ENCODE assay signal across 8 cellular contexts in the genomic region with DNA sequence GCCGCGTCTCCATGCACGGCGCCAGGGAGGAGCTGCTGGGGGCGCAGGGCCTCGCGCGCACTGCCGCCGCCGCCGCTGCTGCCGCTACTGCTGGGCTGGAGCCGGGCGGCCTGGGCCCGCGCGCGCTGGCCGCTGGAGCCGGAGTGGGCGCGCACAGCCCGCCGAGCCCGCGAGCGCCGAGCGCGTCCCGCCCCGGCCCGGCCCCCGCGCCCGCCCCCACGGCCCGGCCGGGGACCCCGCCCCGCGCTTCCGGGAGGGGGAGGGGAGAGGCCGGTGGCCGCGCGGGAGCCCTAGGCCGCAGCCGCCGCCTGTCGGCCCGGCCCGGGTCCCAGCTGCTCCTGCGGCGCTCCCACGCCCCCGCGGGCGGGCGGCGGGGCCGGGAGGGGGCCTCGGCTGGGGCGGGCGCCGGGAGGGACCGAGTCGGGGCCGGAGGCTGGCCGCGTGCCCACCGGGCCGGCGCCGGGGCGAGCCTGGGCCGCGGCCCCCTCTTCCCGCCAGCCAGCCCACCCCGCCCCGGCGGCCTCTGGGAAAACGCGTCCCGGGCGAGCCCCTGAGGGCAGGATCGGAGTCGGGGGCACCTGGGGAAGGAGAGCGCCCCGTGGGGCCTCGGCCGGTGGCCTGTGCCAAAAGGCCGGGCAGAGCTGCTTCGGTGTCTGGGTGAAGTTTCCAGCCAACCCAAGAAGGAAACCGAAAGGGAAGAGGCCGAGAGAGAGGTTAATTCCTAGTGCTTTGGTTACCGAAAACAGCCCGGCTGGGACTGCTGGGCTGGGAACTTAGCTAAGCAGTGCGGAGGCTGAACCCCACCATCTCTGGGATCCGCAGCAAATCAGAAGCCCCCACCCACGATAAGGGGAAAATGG. TPM values are rescaled to one million over a fixed set of nuclear protein-coding genes. Genes with fewer than 3 reads are reported as not detected.
DNase-seq lines count a peak whose midpoint lies in the region; ATAC-seq, FAIRE-seq and TF ChIP-seq lines count a peak whose summit lies in the region.

A gene (minus strand): TSS at position 145 of the 860 bp plus-strand sequence. CDS start 321 bp downstream, outside the sequence.

- no peaks in the 10 kb centered on the region for H3K9me3 ChIP-seq in K562 (replicated peaks; ENCODE audit: control insufficient read depth, insufficient read depth, low read depth, low read length)

- in situ Hi-C loops in K562 (cut with MboI), result no loop called here

- TF ChIP-seq RAD21 in K562 (CRISPR knock-in tag; conservative IDR thresholded peaks at IDR 0.05 in 1 of 2, IDR thresholded peaks at IDR 0.05 in 1 of 2), result no peak

- POLR2A ChIA-PET in GM10248 (lab: Yijun Ruan, JAX) (interaction anchor here (0.7 to 0.9 kb wide), 2 partner anchors 10 to 41 kb away, joined by 3 read pairs; no protein-coding TSS in a partner anchor), K562 (lab: Yijun Ruan, JAX) (interaction anchor here (1.0 to 1.1 kb wide), 3 partner anchors 9 to 19 kb away, joined by 3 to 4 read pairs (median 3); no protein-coding TSS in a partner anchor)

- peaks cover 18% of the 10 kb centered on the region in 2 experiments; a peak in 4 of 5 replicates for H3K4me1 ChIP-seq in K562 (replicated peaks in 1 of 2; ENCODE audit: control insufficient read depth in 2 of 2, insufficient read depth in 2 of 2, low read length in 2 of 2)

- DNase-seq in GM10248 (ENCODE audit: extremely low spot score) (peak; percentile 89), Kasumi-1 (lab: John Stamatoyannopoulos, UW) (peak; percentile 18 to 24), K562 (ENCODE audit: extremely low read depth in 1 of 4, low spot score in 3 of 4) (peak; percentile 71 to 88 (median 86)), hypothalamus (lab: John Stamatoyannopoulos, UW) (peak in 42 of 51 donors; percentile 20 to 81 (median 54)), retinal pigment epithelial cell (ENCODE audit: low read depth) (no peak), inferior parietal cortex (ENCODE audit: extremely low spot score) (no peak)

- peak within 1 kb of the TSS; percentile 86 for H3K4me2 ChIP-seq in K562 (ENCODE audit: insufficient read depth, low read length)

- ATAC-seq in GM21786 (IDR thresholded peaks at IDR 0.05; ENCODE audit: unreplicated experiment) (peak; percentile 58), K562 (peak; percentile 70)

- H3K36me3 ChIP-seq in K562 (ENCODE audit: control insufficient read depth, insufficient read depth, low read length), result no peaks in the 10 kb centered on the region; the same call in 2 of the 3 replicates

- intact Hi-C loops in T-helper 2 cell treated with Interferon-gamma antibody and Interleukin-4, amounts not matched to agents 100 ng/mL and 5 ng/mL, for 36 hours (cut with micrococcal nuclease), result loop anchor here (1.0 to 10.0 kb wide), 9 partner anchors 20 to 1352 kb away; a partner anchor contains a TSS
- intact Hi-C loops in K562 (cut with micrococcal nuclease), result no loop called here

- no peak for TF ChIP-seq POLR2A in K562 (conservative IDR thresholded peaks at IDR 0.05)

- CTCF ChIA-PET in GM10248 (lab: Yijun Ruan, JAX), result interaction anchor here (1.0 to 1.3 kb wide), 5 partner anchors 10 to 88 kb away, joined by 3 to 4 read pairs (median 3); no protein-coding TSS in a partner anchor
- CTCF ChIA-PET in K562 (lab: Yijun Ruan, JAX; ENCODE audit: low intra/inter-chr PET ratio), result no interaction called here

- H2AFZ ChIP-seq in K562 (ENCODE audit: low read depth, low read length), result peak within 1 kb of the TSS; percentile 86

- no peaks in the 10 kb centered on the region for H3K27me3 ChIP-seq in K562 (ENCODE audit: control insufficient read depth in 2 of 2, insufficient read depth in 2 of 2, low read length in 2 of 2)

- FAIRE-seq in K562 (lab: Jason Lieb, UNC), result no peak

- peaks cover 44% of the 10 kb centered on the region for H3K79me2 ChIP-seq in K562 (ENCODE audit: control insufficient read depth, insufficient read depth, low read length)

- H3K9me1 ChIP-seq in K562 (ENCODE audit: control insufficient read depth, insufficient read depth, low read length), result peaks cover 2% of the 10 kb centered on the region

- TF ChIP-seq CTCF in GM10248 (IDR thresholded peaks at IDR 0.05; ENCODE audit: control extremely low read depth, extremely low read depth, low read depth, missing control alignments) (peak; percentile 18), K562 (IDR thresholded peaks at IDR 0.05 in 2 of 3, conservative IDR thresholded peaks at IDR 0.05 in 1 of 3; ENCODE audit: insufficient read depth in 2 of 3, low read depth in 1 of 3, low read length in 3 of 3) (no peak), retinal pigment epithelial cell (conservative IDR thresholded peaks at IDR 0.05; ENCODE audit: low read depth, low read length) (no peak)

- BruUV-seq in K562 (replicated peaks; lab: Mats Ljungman, UMichigan), result no TSS peak

- no peak for TF ChIP-seq EP300 in K562 (IDR thresholded peaks at IDR 0.05; ENCODE audit: low read length)

- H3K4me3 ChIP-seq in K562 (peak within 1 kb of the TSS; percentile 81), retinal pigment epithelial cell (ENCODE audit: low read length) (peak within 1 kb of the TSS; percentile 96)

- peaks cover 24% of the 10 kb centered on the region for H4K20me1 ChIP-seq in K562 (replicated peaks; ENCODE audit: control insufficient read depth, insufficient read depth, low read length)

- WGBS in K562 (ENCODE audit: insufficient coverage, low coverage, missing lambda C conversion rate), result 0% methylated on average over 9 of the region's 102 CpGs

- H3K9ac ChIP-seq in K562 (ENCODE audit: insufficient read depth in 1 of 2, low read depth in 2 of 2, low read length in 2 of 2), result peak within 1 kb of the TSS; percentile 90 to 95

- peak within 1 kb of the TSS; percentile 85 for H3K27ac ChIP-seq in K562 (ENCODE audit: extremely low read depth, low read depth, low read length)

TF ChIP-seq in K562, 482 proteins besides CTCF, POLR2A, EP300 and RAD21 (continues in another document):
- TF ChIP-seq FIP1L1 (IDR thresholded peaks at IDR 0.05; ENCODE audit: low read depth, low read length, poor library complexity, severe bottlenecking) (peak; percentile 3), SLC30A9 (CRISPR knock-in tag; IDR thresholded peaks at IDR 0.05) (no peak), POLR2H (tag; IDR thresholded peaks at IDR 0.05; ENCODE audit: low read depth) (peak; percentile 57), POLR2AphosphoS5 (IDR thresholded peaks at IDR 0.05; ENCODE audit: control insufficient read depth, insufficient read depth, low read depth, low read length) (peak; percentile 46; the same call in 1 of the 2 replicates), ERF (CRISPR knock-in tag; IDR thresholded peaks at IDR 0.05) (0 out of 2 replicates have a peak, but pooled peaks have one; percentile 20), CXXC5 (CRISPR knock-in tag; IDR thresholded peaks at IDR 0.05) (peak; percentile 25; the same call in 1 of the 2 replicates), ZNF589 (CRISPR knock-in tag; IDR thresholded peaks at IDR 0.05; ENCODE audit: low read depth) (peak; percentile 58), YY1 (IDR thresholded peaks at IDR 0.05; ENCODE audit: borderline replicate concordance in 1 of 3, control insufficient read depth in 1 of 3, extremely low read depth in 1 of 3, insufficient read depth in 3 of 3, insufficient read length in 1 of 3, insufficient replicate concordance in 2 of 3, low read depth in 1 of 3, low read length in 2 of 3) (peak in 1 of 3 experiments; percentile 17), CC2D1A (IDR thresholded peaks at IDR 0.05) (no peak)
- TF ChIP-seq, protein P1, sequence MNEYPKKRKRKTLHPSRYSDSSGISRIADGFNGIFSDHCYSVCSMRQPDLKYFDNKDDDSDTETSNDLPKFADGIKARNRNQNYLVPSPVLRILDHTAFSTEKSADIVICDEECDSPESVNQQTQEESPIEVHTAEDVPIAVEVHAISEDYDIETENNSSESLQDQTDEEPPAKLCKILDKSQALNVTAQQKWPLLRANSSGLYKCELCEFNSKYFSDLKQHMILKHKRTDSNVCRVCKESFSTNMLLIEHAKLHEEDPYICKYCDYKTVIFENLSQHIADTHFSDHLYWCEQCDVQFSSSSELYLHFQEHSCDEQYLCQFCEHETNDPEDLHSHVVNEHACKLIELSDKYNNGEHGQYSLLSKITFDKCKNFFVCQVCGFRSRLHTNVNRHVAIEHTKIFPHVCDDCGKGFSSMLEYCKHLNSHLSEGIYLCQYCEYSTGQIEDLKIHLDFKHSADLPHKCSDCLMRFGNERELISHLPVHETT (CRISPR knock-in tag; conservative IDR thresholded peaks at IDR 0.05 in 1 of 2, IDR thresholded peaks at IDR 0.05 in 1 of 2), result peak in 1 of 2 experiments; percentile 97; a peak in 2 of 4 replicates
- TF ChIP-seq, protein P2, sequence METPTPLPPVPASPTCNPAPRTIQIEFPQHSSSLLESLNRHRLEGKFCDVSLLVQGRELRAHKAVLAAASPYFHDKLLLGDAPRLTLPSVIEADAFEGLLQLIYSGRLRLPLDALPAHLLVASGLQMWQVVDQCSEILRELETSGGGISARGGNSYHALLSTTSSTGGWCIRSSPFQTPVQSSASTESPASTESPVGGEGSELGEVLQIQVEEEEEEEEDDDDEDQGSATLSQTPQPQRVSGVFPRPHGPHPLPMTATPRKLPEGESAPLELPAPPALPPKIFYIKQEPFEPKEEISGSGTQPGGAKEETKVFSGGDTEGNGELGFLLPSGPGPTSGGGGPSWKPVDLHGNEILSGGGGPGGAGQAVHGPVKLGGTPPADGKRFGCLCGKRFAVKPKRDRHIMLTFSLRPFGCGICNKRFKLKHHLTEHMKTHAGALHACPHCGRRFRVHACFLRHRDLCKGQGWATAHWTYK (CRISPR knock-in tag; IDR thresholded peaks at IDR 0.05), result 0 out of 2 replicates have a peak, but pooled peaks have one; percentile 53

RNA-seq across cellular contexts. Expression of the gene that starts here (rescaled TPM):
- total RNA-seq in T-helper 2 cell treated with Interferon-gamma antibody and Interleukin-4, amounts not matched to agents 100 ng/mL and 5 ng/mL, for 36 hours, result 133 and 139 TPM in 2 replicates
- 26.2 and 51.3 TPM in 2 replicates for total RNA-seq in K562 (2011; cell fraction: chromatin; rRNA removed; ENCODE audit: low replicate concordance)
- 14.5 and 15.4 TPM in 2 replicates for total RNA-seq in K562 (2011; cell fraction: nucleolus; rRNA removed)
- total RNA-seq in K562 (2011; cell fraction: nucleoplasm; rRNA removed), result 25.6 and 40.1 TPM in 2 replicates
- 26.0 and 29.1 TPM in 2 replicates for total RNA-seq in K562 (2014; rRNA removed)
- total RNA-seq in K562 (2014; rRNA removed; fragmentation: Illumina TruSeq; extraction: Trizol), result 44.1 and 50.8 TPM in 2 replicates
- 40.2 and 42.6 TPM in 2 replicates for total RNA-seq in K562 (2015; rRNA removed; fragmentation: Illumina TruSeq; extraction: Trizol)
- 46.8 and 57.6 TPM in 2 replicates for total RNA-seq in K562 (2021)
- polyA plus RNA-seq in K562 (2011; rRNA removed), result 21.4 and 25.5 TPM in 2 replicates
- polyA plus RNA-seq in K562 (2011; cell fraction: cytosol; rRNA removed), result 14.8 and 23.6 TPM in 2 replicates
- 26.9 and 31.8 TPM in 2 replicates for polyA plus RNA-seq in K562 (2011; cell fraction: nucleus; rRNA removed)
- polyA plus RNA-seq in K562 (2012), result 39.0 and 50.4 TPM in 2 replicates
- 69.9 and 78.4 TPM in 2 replicates for polyA plus RNA-seq in K562 (2014; fragmentation: Illumina TruSeq; extraction: Trizol)
- 1 to 10 TPM; 3.8 to 5.9 TPM for polyA plus RNA-seq in K562 (2014; fragmentation: Nextera tagmentation; extraction: Ambion mirVana)
- polyA plus RNA-seq in K562 (2014; rRNA removed), result 28.2 and 29.6 TPM in 2 replicates
- 19.6 and 23.0 TPM in 2 replicates for polyA minus RNA-seq in K562 (2011; rRNA and poly(A)+ RNA removed)
- 16.8 and 18.7 TPM in 2 replicates for polyA minus RNA-seq in K562 (2011; cell fraction: cytosol; rRNA and poly(A)+ RNA removed)
- polyA minus RNA-seq in K562 (2011; cell fraction: nucleus; rRNA and poly(A)+ RNA removed), result 11.0 and 12.4 TPM in 2 replicates

Comparison
In these comparisons a context has a peak if more than half of its experiments do, and no peak if none do; other contexts are left out.
1. DNase-seq: peak in GM10248 (single experiment), Kasumi-1 (2 of 2), K562 (4 of 4) and hypothalamus (42 of 51); none in retinal pigment epithelial cell (single experiment) and inferior parietal cortex (single experiment).